9 cellular contexts compared by ENCODE assay signal in genomic region chr16:57689772-57690558, GRCh38. TPM values are rescaled to one million over a fixed set of nuclear protein-coding genes. Genes with fewer than 3 reads are reported as not detected.
DNase-seq lines count a peak whose midpoint lies in the region; ATAC-seq and TF ChIP-seq lines count a peak whose summit lies in the region.
"Had no signal": no experiment of that assay in that cellular context is flagged by ENCODE, and none has a peak within 500 bp of the region (broad histone marks: within the 10 kb centered on the region; RNA-seq: fewer than 3 reads in every experiment).

No MANE protein-coding gene starts in this region.

- H3K4me2 ChIP-seq in PC-3 (ENCODE audit: low read length): no peak overlapping the region

- H3K27me3 ChIP-seq in GM06990 (replicated peaks; ENCODE audit: control insufficient read depth, insufficient read depth, low read length) (no peaks in the 10 kb centered on the region; the same call in 1 of the 2 replicates), body of pancreas (no peaks in the 10 kb centered on the region), upper lobe of left lung (no peaks in the 10 kb centered on the region), PC-3 (ENCODE audit: low read length) (no peaks in the 10 kb centered on the region)

- no peaks in the 10 kb centered on the region for H3K36me3 ChIP-seq in GM06990 (ENCODE audit: control insufficient read depth, insufficient read depth, low read length)
- no peaks in the 10 kb centered on the region for H3K36me3 ChIP-seq in body of pancreas (replicated peaks in 1 of 2; ENCODE audit: insufficient read depth in 1 of 2, low read depth in 2 of 2)
- H3K36me3 ChIP-seq in upper lobe of left lung: no peaks in the 10 kb centered on the region
- no peaks in the 10 kb centered on the region for H3K36me3 ChIP-seq in PC-3 (ENCODE audit: low read depth, low read length)

- intact Hi-C loops in body of pancreas (cut with DNase I) (no loop called here), PC-3 (cut with micrococcal nuclease) (no loop called here)

- CTCF ChIA-PET in PC-3 (lab: Charles Lee): no interaction called here

- H3K4me3 ChIP-seq in GM06990 (replicated peaks; ENCODE audit: low read depth, low read length) (no peak overlapping the region), body of pancreas (no peak overlapping the region), upper lobe of left lung (no peak overlapping the region), PC-3 (ENCODE audit: low read length) (no peak overlapping the region)

- peaks cover 47% of the 10 kb centered on the region for H3K4me1 ChIP-seq in body of pancreas
- peaks cover 0 to 10% (median 3%) of the 10 kb centered on the region in 4 donors for H3K4me1 ChIP-seq in upper lobe of left lung
- H3K4me1 ChIP-seq in PC-3 (ENCODE audit: insufficient read depth, low read length): no peaks in the 10 kb centered on the region

- TF ChIP-seq CTCF in GM06990 (IDR thresholded peaks at IDR 0.05; ENCODE audit: insufficient read depth, low read length, poor library complexity, severe bottlenecking) (no peak), body of pancreas (IDR thresholded peaks at IDR 0.05) (no peak), upper lobe of left lung (IDR thresholded peaks at IDR 0.05) (no peak), PC-3 (conservative IDR thresholded peaks at IDR 0.05; ENCODE audit: low read depth, low read length) (no peak)

- no peaks in the 10 kb centered on the region for H3K9me3 ChIP-seq in body of pancreas
- no peaks in the 10 kb centered on the region for H3K9me3 ChIP-seq in upper lobe of left lung
- H3K9me3 ChIP-seq in PC-3 (ENCODE audit: low read length): no peaks in the 10 kb centered on the region

- DNase-seq in GM06990 (ENCODE audit: extremely low read depth, insufficient read length) (peak; percentile 82), NOMO-1 treated with dmso at 0.1 percent for 144 hours (lab: John Stamatoyannopoulos, UW; ENCODE audit: unreplicated experiment) (peak; percentile 82), body of pancreas (no peak), upper lobe of left lung (peak in 1 of 2 donors; percentile 52), PC-3 (no peak), G401 (ENCODE audit: low spot score) (no peak), NCI-H774 (lab: John Stamatoyannopoulos, UW) (no peak)

- no peaks in the 10 kb centered on the region for H3K9me2 ChIP-seq in PC-3 (replicated peaks; ENCODE audit: low read length)

- H3K79me2 ChIP-seq in PC-3 (ENCODE audit: low read length): no peaks in the 10 kb centered on the region

- TF ChIP-seq EP300 in upper lobe of left lung (IDR thresholded peaks at IDR 0.05): no peak

- in situ Hi-C loops in G401 (cut with HindIII; ENCODE audit: low sequenced_read_pairs): no loop called here

- H3K9ac ChIP-seq in PC-3 (ENCODE audit: low read length): no peak overlapping the region

- TF ChIP-seq POLR2A in body of pancreas (IDR thresholded peaks at IDR 0.05) (no peak), upper lobe of left lung (IDR thresholded peaks at IDR 0.05) (no peak)

- BruUV-seq in PC-3 (replicated peaks; lab: Mats Ljungman, UMichigan): no TSS peak

- POLR2A ChIA-PET in PC-3 (lab: Charles Lee; ENCODE audit: unreplicated experiment): no interaction called here

- H3F3A ChIP-seq in PC-3 (ENCODE audit: low read length, unreplicated experiment): no peaks in the 10 kb centered on the region

- WGBS in body of pancreas, 2 donors: 54 to 79% methylated on average over 11 to 13 of the region's 13 CpGs
- 34 to 41% methylated on average over 11 to 13 of the region's 13 CpGs for WGBS in upper lobe of left lung, 2 donors

- ATAC-seq in GM21526 (IDR thresholded peaks at IDR 0.05; ENCODE audit: low FRiP score, unreplicated experiment) (peak; percentile 63), body of pancreas (no peak), upper lobe of left lung (ENCODE audit: low FRiP score in 2 of 2) (peak in 1 of 2 donors; percentile 22), PC-3 (no peak)
- ATAC-seq: HCT116 had no signal

- H4K20me1 ChIP-seq in PC-3 (ENCODE audit: low read length): no peaks in the 10 kb centered on the region

- no peak overlapping the region for H2AFZ ChIP-seq in PC-3 (ENCODE audit: low read length)

- H3K27ac ChIP-seq in body of pancreas (peak overlapping the region in 3 of 4 donors; percentile 23 to 49 (median 41)), upper lobe of left lung (peak overlapping the region; percentile 10 to 52 (median 42)), PC-3 (ENCODE audit: low read length) (no peak overlapping the region)

RNA-seq across cellular contexts. Expression of gene DRC7, which starts 4.6 kb away (rescaled TPM):
- total RNA-seq in body of pancreas (1 to 10 TPM in 1 of 2 donors, not detected in 1; 1.3 TPM), upper lobe of left lung (10 to 100 TPM in 2 of 6 donors, 1 to 10 TPM in 4; 1.2 to 15.9 (median 7.8) TPM), PC-3 (2014; rRNA removed) (not detected in 2 replicates)
- total RNA-seq in G401 (2014; rRNA removed; shearing (Covaris generic)): 0.37 TPM in 1 of 2 replicates, not detected in the other

RNA-seq across cellular contexts. Expression of gene ADGRG3, which starts 21.9 kb away (rescaled TPM):
- 1 to 10 TPM; 2.0 to 6.0 TPM for total RNA-seq in body of pancreas
- 10 to 100 TPM in 2 of 6 donors, 1 to 10 TPM in 4; 3.1 to 17.2 (median 8.4) TPM for total RNA-seq in upper lobe of left lung
- not detected in 2 replicates for total RNA-seq in PC-3 (2014; rRNA removed)
- not detected in 2 replicates for total RNA-seq in G401 (2014; rRNA removed; shearing (Covaris generic))

RNA-seq across cellular contexts. Expression of gene KATNB1, which starts 45.6 kb away (rescaled TPM):
- 10 to 100 TPM; 13.7 to 14.2 TPM for total RNA-seq in body of pancreas
- total RNA-seq in upper lobe of left lung: 10 to 100 TPM; 19.6 to 26.6 (median 21.5) TPM
- 37.7 and 50.9 TPM in 2 replicates for total RNA-seq in PC-3 (2014; rRNA removed)
- 46.6 and 55.6 TPM in 2 replicates for total RNA-seq in G401 (2014; rRNA removed; shearing (Covaris generic))

Comparison
In these comparisons a context has a peak if more than half of its experiments do, and no peak if none do; other contexts are left out.
1. DNase-seq: peak in GM06990 (single experiment) and NOMO-1 treated with dmso at 0.1 percent for 144 hours (single experiment); none in body of pancreas (0 of 4), PC-3 (single experiment), G401 (single experiment) and NCI-H774 (single experiment).